31 cellular contexts compared by ENCODE assay signal in genomic region chr6:43503443-43503842, GRCh38. TPM values are rescaled to one million over a fixed set of nuclear protein-coding genes. Genes with fewer than 3 reads are reported as not detected.
"Had no signal": no experiment of that assay in that cellular context is flagged by ENCODE, and none has a peak within 500 bp of the region (broad histone marks: within the 10 kb centered on the region; RNA-seq: fewer than 3 reads in every experiment).

No MANE protein-coding gene starts in this region.

- H3K36me3 Mint-ChIP-seq: activated naive CD8-positive, alpha-beta T cell had no signal

- ATAC-seq: left colon; naive thymus-derived CD8-positive, alpha-beta T cell; sciatic nerve; T-helper 17 cell; WTC11 had no signal

- H3K4me3 Mint-ChIP-seq: activated naive CD8-positive, alpha-beta T cell; activated T-cell treated with anti-CD3 and anti-CD28 coated beads, Interleukin-2, amount 50 U/mL, for 24 hours; brain; immature natural killer cell; mesothelial cell of epicardium; neural progenitor cell; stimulated activated naive CD8-positive, alpha-beta T cell treated with anti-CD3 and anti-CD28 coated beads, Interleukin-15, Interleukin-2, amounts not matched to agents 100 ng/mL and 50 ng/mL, for 24 hours; T-helper 17 cell; WTC11 had no signal

- H3K9me3 Mint-ChIP-seq: activated T-cell treated with anti-CD3 and anti-CD28 coated beads, Interleukin-2, amount 50 U/mL, for 24 hours; activated T-helper 2 cell treated with anti-CD3 and anti-CD28 coated beads, Interferon-gamma antibody, Interleukin-2, Interleukin-4, amounts not matched to agents 10 μg/mL and 5 μg/mL and 100 μg/mL, durations not matched to agents 14 hours and 24 hours and 36 hours; immature natural killer cell; mesothelial cell of epicardium; naive thymus-derived CD8-positive, alpha-beta T cell; neural progenitor cell; stimulated activated naive CD8-positive, alpha-beta T cell treated with anti-CD3 and anti-CD28 coated beads, Interleukin-15, Interleukin-2, amounts not matched to agents 100 ng/mL and 50 ng/mL, for 24 hours; WTC11 had no signal

- H3K27ac Mint-ChIP-seq: activated naive CD8-positive, alpha-beta T cell; activated T-cell treated with anti-CD3 and anti-CD28 coated beads, Interleukin-2, amount 50 U/mL, for 24 hours; activated T-helper 2 cell treated with anti-CD3 and anti-CD28 coated beads, Interferon-gamma antibody, Interleukin-2, Interleukin-4, amounts not matched to agents 10 μg/mL and 5 μg/mL and 100 μg/mL, durations not matched to agents 14 hours and 24 hours and 36 hours; mesothelial cell of epicardium; neural progenitor cell; stimulated activated naive CD8-positive, alpha-beta T cell treated with anti-CD3 and anti-CD28 coated beads, Interleukin-15, Interleukin-2, amounts not matched to agents 100 ng/mL and 50 ng/mL, for 24 hours; T-helper 17 cell; WTC11 had no signal

- DNase-seq: activated CD4-positive, alpha-beta T cell treated with anti-CD3 and anti-CD28 coated beads for 1 hour; activated CD4-positive, alpha-beta T cell treated with anti-CD3 and anti-CD28 coated beads, Interleukin-2, amount 50 U/mL, for 4 hours; activated CD8-positive, alpha-beta memory T cell treated with anti-CD3 and anti-CD28 coated beads, Interleukin-2, amount 50 U/mL, for 48 hours; activated T-cell treated with anti-CD3 and anti-CD28 coated beads, Interleukin-2, amount 50 U/mL, for 24 hours; dorsolateral prefrontal cortex; effector memory CD4-positive, alpha-beta T cell; hypothalamus; immature natural killer cell; kidney; left colon; mammary epithelial cell; naive thymus-derived CD8-positive, alpha-beta T cell; stimulated activated CD4-positive, alpha-beta T cell treated with anti-CD3 and anti-CD28 coated beads, Interleukin-12 subunit alpha, Interleukin-12 subunit beta, amount 100 ng/mL, for 4 hours; stimulated activated CD4-positive, alpha-beta T cell treated with anti-CD3 and anti-CD28 coated beads, Interleukin-4, amount 100 ng/mL, for 1 hour; SW 1271; T-helper 17 cell; T1000; trophoblast cell had no signal

- H3K4me1 Mint-ChIP-seq: WTC11 had no signal

RNA-seq across cellular contexts. Expression of gene LRRC73, which starts 6.7 kb away (rescaled TPM):
- total RNA-seq: ascending aorta had no signal

RNA-seq across cellular contexts. Expression of gene DLK2, which starts 48.1 kb away (rescaled TPM):
- total RNA-seq: ascending aorta, endothelial cell of umbilical vein, osteoblast, subcutaneous adipose tissue, thoracic aorta had no signal
